1 cellular context compared by ENCODE assay signal in genomic region chr17:62094175-62094574, GRCh38.
TF ChIP-seq lines count a peak whose summit lies in the region.

No MANE protein-coding gene starts in this region.

TF ChIP-seq in GM23338, 12 proteins besides CTCF, POLR2A, EP300 and RAD21 (continued from another document):
- TF ChIP-seq ZNF462 (CRISPR knock-in tag; IDR thresholded peaks at IDR 0.05) (no peak), REST (IDR thresholded peaks at IDR 0.05; ENCODE audit: unreplicated experiment) (no peak), JUNB (IDR thresholded peaks at IDR 0.05; ENCODE audit: unreplicated experiment) (no peak), NANOG (IDR thresholded peaks at IDR 0.05; ENCODE audit: borderline replicate concordance) (no peak), POLR2AphosphoS5 (IDR thresholded peaks at IDR 0.05; ENCODE audit: low read depth) (no peak), ZNF114 (CRISPR knock-in tag; IDR thresholded peaks at IDR 0.05) (no peak), ETS1 (IDR thresholded peaks at IDR 0.05) (no peak), ZNF331 (CRISPR knock-in tag; IDR thresholded peaks at IDR 0.05; ENCODE audit: low read depth) (no peak), EZH2phosphoT487 (IDR thresholded peaks at IDR 0.05; ENCODE audit: unreplicated experiment) (no peak)
